23 cellular contexts compared by ENCODE assay signal in genomic region chr5:137122075-137122474, GRCh38.
DNase-seq lines count a peak whose midpoint lies in the region; ATAC-seq and TF ChIP-seq lines count a peak whose summit lies in the region.
"Had no signal": no experiment of that assay in that cellular context is flagged by ENCODE, and none has a peak within 500 bp of the region (broad histone marks: within the 10 kb centered on the region; RNA-seq: fewer than 3 reads in every experiment).

No MANE protein-coding gene starts in this region.

- H3K9me3 ChIP-seq in GM23248 (ENCODE audit: low read depth): no peaks in the 10 kb centered on the region
- H3K9me3 ChIP-seq in smooth muscle cell (replicated peaks; ENCODE audit: low read depth): no peaks in the 10 kb centered on the region
- H3K9me3 ChIP-seq: ascending aorta, BLaER1, lower lobe of right lung, right atrium auricular region had no signal

- H3K79me2 ChIP-seq in GM23248 (ENCODE audit: insufficient read depth) (peaks cover 23% of the 10 kb centered on the region), smooth muscle cell (ENCODE audit: low read depth) (no peaks in the 10 kb centered on the region)

- H3K27ac ChIP-seq in GM23248 (no peak overlapping the region), VCaP (peak overlapping the region; percentile 40), smooth muscle cell (ENCODE audit: low read depth) (no peak overlapping the region)
- H3K27ac ChIP-seq: ascending aorta, BLaER1, lower lobe of right lung, right atrium auricular region had no signal

- DNase-seq in NCI-H1417 (lab: John Stamatoyannopoulos, UW) (peak in 2 of 3 experiments; percentile 37 to 62), NCI-H1417 treated with DMSO at 0.1 percent for 48 hours (lab: John Stamatoyannopoulos, UW) (no peak), GM23248 (peak; percentile 47), fibroblast of the conjunctiva (ENCODE audit: low read depth) (peak; percentile 36), smooth muscle cell (lab: John Stamatoyannopoulos, UW; ENCODE audit: unreplicated experiment) (no peak)
- DNase-seq in activated naive CD4-positive, alpha-beta T cell treated with anti-CD3 and anti-CD28 coated beads, Interleukin-2, amount 50 U/mL, for 16 hours: no peak
- DNase-seq: activated CD4-positive, alpha-beta T cell treated with anti-CD3 and anti-CD28 coated beads for 4 hours; activated naive CD4-positive, alpha-beta T cell treated with anti-CD3 and anti-CD28 coated beads, Interleukin-2, amount 10 ng/mL, durations not matched to agents 7 days and 5 days; activated T-cell treated with anti-CD3 and anti-CD28 coated beads, Interleukin-2, amount 50 U/mL, for 72 hours; Calu3; endodermal cell; hypothalamus; lower lobe of right lung; NCI-H2107; NK-92 treated with Interleukin-12 subunit alpha and Interleukin-12 subunit beta, amount 100 ng/mL, for 24 hours; T-helper 1 cell had no signal

- H4K20me1 ChIP-seq in GM23248 (ENCODE audit: insufficient read depth): peaks cover 10% of the 10 kb centered on the region; the same call in 1 of the 2 replicates
- H4K20me1 ChIP-seq in smooth muscle cell (ENCODE audit: low read depth): no peaks in the 10 kb centered on the region
- H4K20me1 ChIP-seq: BLaER1 had no signal

- no peak for ATAC-seq in HG03095 (IDR thresholded peaks at IDR 0.05; ENCODE audit: unreplicated experiment)
- ATAC-seq: activated T-cell treated with anti-CD3 and anti-CD28 coated beads, Interleukin-2, amount 50 U/mL, for 72 hours; HCT116; lower lobe of right lung; Panc1 had no signal

- H3K9me2 ChIP-seq in GM23248 (ENCODE audit: insufficient read depth): no peaks in the 10 kb centered on the region

- H3K27me3 ChIP-seq in GM23248 (replicated peaks; ENCODE audit: insufficient read depth) (no peaks in the 10 kb centered on the region), smooth muscle cell (ENCODE audit: low read depth) (no peaks in the 10 kb centered on the region)
- H3K27me3 ChIP-seq: ascending aorta, BLaER1, right atrium auricular region had no signal

- peaks cover 13% of the 10 kb centered on the region for H3F3A ChIP-seq in GM23248 (ENCODE audit: insufficient read depth)
- H3F3A ChIP-seq in smooth muscle cell (ENCODE audit: low read depth): no peaks in the 10 kb centered on the region

- in situ Hi-C loops in GM23248 (cut with MboI): no loop called here

- 65 to 66% methylated on average over 3 of the region's 3 CpGs for WGBS in GM23248 (ENCODE audit: low coverage in 1 of 2, low lambda C conversion rate in 2 of 2, missing lambda C conversion rate in 2 of 2), 2 experiments
- 56% methylated on average over 3 of the region's 3 CpGs for WGBS in smooth muscle cell (ENCODE audit: low lambda C conversion rate)

- H2AFZ ChIP-seq in GM23248: no peak overlapping the region
- H2AFZ ChIP-seq in smooth muscle cell (ENCODE audit: low read depth): no peak overlapping the region

- H3K4me1 ChIP-seq in GM23248 (ENCODE audit: insufficient read depth) (peaks cover 35% of the 10 kb centered on the region), smooth muscle cell (ENCODE audit: low read depth) (no peaks in the 10 kb centered on the region)
- H3K4me1 ChIP-seq: lower lobe of right lung, right atrium auricular region had no signal

- H3K4me3 ChIP-seq in GM23248 (no peak overlapping the region), smooth muscle cell (no peak overlapping the region)
- H3K4me3 ChIP-seq: ascending aorta, BLaER1, lower lobe of right lung, right atrium auricular region had no signal

- H3K4me2 ChIP-seq in GM23248 (ENCODE audit: unreplicated experiment) (no peak overlapping the region), smooth muscle cell (no peak overlapping the region)
- H3K4me2 ChIP-seq: BLaER1 had no signal

- TF ChIP-seq CTCF in VCaP (conservative IDR thresholded peaks at IDR 0.05): no peak
- no peak for TF ChIP-seq CTCF in smooth muscle cell (IDR thresholded peaks at IDR 0.05; ENCODE audit: borderline replicate concordance, insufficient read depth, poor library complexity, severe bottlenecking)

- H3K9ac ChIP-seq in GM23248: no peak overlapping the region
- no peak overlapping the region for H3K9ac ChIP-seq in smooth muscle cell (ENCODE audit: low read depth)
- H3K9ac ChIP-seq: BLaER1 had no signal

- H3K36me3 ChIP-seq in GM23248 (ENCODE audit: low read depth) (no peaks in the 10 kb centered on the region; the same call in 1 of the 2 replicates), smooth muscle cell (ENCODE audit: low read depth) (no peaks in the 10 kb centered on the region)
- H3K36me3 ChIP-seq: ascending aorta, BLaER1, lower lobe of right lung, right atrium auricular region had no signal

Comparison
In these comparisons a context has a peak if more than half of its experiments do, and no peak if none do; other contexts are left out.
1. DNase-seq: peak in NCI-H1417 (2 of 3), GM23248 (single experiment) and fibroblast of the conjunctiva (single experiment); none in NCI-H1417 treated with DMSO at 0.1 percent for 48 hours (single experiment), activated naive CD4-positive, alpha-beta T cell treated with anti-CD3 and anti-CD28 coated beads, Interleukin-2, amount 50 U/mL, for 16 hours (single experiment) and smooth muscle cell (single experiment).